In genomic region chr4:185229021-185229818, GRCh38 we compare ENCODE assay signal across 1 cellular context.
TF ChIP-seq lines count a peak whose summit lies in the region.

No MANE protein-coding gene starts in this region.

TF ChIP-seq in WTC11, 78 proteins besides CTCF, POLR2A, EP300 and RAD21 (continued from another document):
- TF ChIP-seq ZNF532 (CRISPR knock-in tag; IDR thresholded peaks at IDR 0.05; ENCODE audit: borderline replicate concordance), result no peak
- TF ChIP-seq, protein P1, sequence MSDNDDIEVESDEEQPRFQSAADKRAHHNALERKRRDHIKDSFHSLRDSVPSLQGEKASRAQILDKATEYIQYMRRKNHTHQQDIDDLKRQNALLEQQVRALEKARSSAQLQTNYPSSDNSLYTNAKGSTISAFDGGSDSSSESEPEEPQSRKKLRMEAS (CRISPR knock-in tag; IDR thresholded peaks at IDR 0.05), result no peak
- no peak for TF ChIP-seq CREB1 (CRISPR knock-in tag; IDR thresholded peaks at IDR 0.05)
- TF ChIP-seq HMGA2 (CRISPR knock-in tag; IDR thresholded peaks at IDR 0.05), result no peak
- no peak for TF ChIP-seq NFE2L1 (CRISPR knock-in tag; IDR thresholded peaks at IDR 0.05)
- TF ChIP-seq IRF2 (CRISPR knock-in tag; IDR thresholded peaks at IDR 0.05; ENCODE audit: borderline replicate concordance, low read depth), result no peak
